ENCODE assay signal across 8 cellular contexts in genomic region chr6:37791156-37791919, GRCh38. TPM values are rescaled to one million over a fixed set of nuclear protein-coding genes. Genes with fewer than 3 reads are reported as not detected.
DNase-seq lines count a peak whose midpoint lies in the region; ATAC-seq and TF ChIP-seq lines count a peak whose summit lies in the region.

No MANE protein-coding gene starts in this region.

- H3K79me1 ChIP-seq in H9 (ENCODE audit: insufficient read depth, low read depth, low read length, poor library complexity, severe bottlenecking): no peaks in the 10 kb centered on the region

- no peak overlapping the region for H3T11ph ChIP-seq in H9 (ENCODE audit: low read length)

- H3K27me3 Mint-ChIP-seq in H9 (ENCODE audit: low read depth): peaks cover 19% of the 10 kb centered on the region
- H3K27me3 Mint-ChIP-seq in stimulated activated naive CD8-positive, alpha-beta T cell treated with anti-CD3 and anti-CD28 coated beads, Interleukin-15, amount 100 ng/mL, for 72 hours: no peaks in the 10 kb centered on the region

- no peak overlapping the region for H2BK5ac ChIP-seq in H9 (ENCODE audit: insufficient read length, low read length)

- H3K23me2 ChIP-seq in H9 (ENCODE audit: insufficient read length, low read depth, low read length, poor library complexity, severe bottlenecking): no peaks in the 10 kb centered on the region

- no peak overlapping the region for H2BK120ac ChIP-seq in H9 (ENCODE audit: low read depth, low read length, poor library complexity, severe bottlenecking)

- no peak overlapping the region for H2AK5ac ChIP-seq in H9 (ENCODE audit: insufficient read length, low read length)

- peak overlapping the region; percentile 71 to 96 (median 91); a peak in 5 of 7 replicates for H3K27ac Mint-ChIP-seq in H9
- H3K27ac Mint-ChIP-seq in stimulated activated naive CD8-positive, alpha-beta T cell treated with anti-CD3 and anti-CD28 coated beads, Interleukin-15, amount 100 ng/mL, for 72 hours: no peak overlapping the region

- H3K4me1 ChIP-seq in H9 (ENCODE audit: insufficient read depth, low read length) (no peaks in the 10 kb centered on the region; the same call in 1 of the 2 replicates), Loucy (ENCODE audit: insufficient read depth, low read length, poor library complexity, severe bottlenecking) (peaks cover 3% of the 10 kb centered on the region), fibroblast of lung (ENCODE audit: control insufficient read depth, extremely low read depth, insufficient read depth, low read length) (peaks cover 13% of the 10 kb centered on the region)

- peak overlapping the region; percentile 21 for H3K18ac ChIP-seq in H9 (ENCODE audit: insufficient read length, low read depth, low read length)

- H3K14ac ChIP-seq in H9 (ENCODE audit: insufficient read depth, low read length): 0 out of 2 replicates have a peak overlapping the region, but pooled peaks have one; percentile 17

- peak; percentile 98 for DNase-seq in EL
- peak; percentile 97 for DNase-seq in H9
- DNase-seq in RPMI7951 (ENCODE audit: low read depth): peak; percentile 97
- peak; percentile 67 for DNase-seq in activated T-helper 1 cell treated with Interleukin-2 at 50 U/mL for 16 hours (ENCODE audit: low read depth)
- peak; percentile 96 to 97 for DNase-seq in fibroblast of lung (ENCODE audit: low read depth in 2 of 2)
- DNase-seq in stimulated activated naive CD8-positive, alpha-beta T cell treated with anti-CD3 and anti-CD28 coated beads, Interleukin-15, amount 100 ng/mL, for 72 hours: peak; percentile 80 to 91

- H3K23ac ChIP-seq in H9 (ENCODE audit: insufficient read length, low read depth, low read length): no peak overlapping the region

- H3K4me1 Mint-ChIP-seq in H9: peaks cover 21 to 24% of the 10 kb centered on the region in 2 experiments
- H3K4me1 Mint-ChIP-seq in stimulated activated naive CD8-positive, alpha-beta T cell treated with anti-CD3 and anti-CD28 coated beads, Interleukin-15, amount 100 ng/mL, for 72 hours: peaks cover 14% of the 10 kb centered on the region

- no peaks in the 10 kb centered on the region; a peak in 1 of 5 replicates for H3K9me3 Mint-ChIP-seq in H9
- H3K9me3 Mint-ChIP-seq in stimulated activated naive CD8-positive, alpha-beta T cell treated with anti-CD3 and anti-CD28 coated beads, Interleukin-15, amount 100 ng/mL, for 72 hours: no peaks in the 10 kb centered on the region

- H2BK15ac ChIP-seq in H9 (ENCODE audit: low read depth, low read length): no peak overlapping the region

- peak overlapping the region; percentile 28 for H3K4me2 ChIP-seq in H9 (ENCODE audit: insufficient read depth, insufficient read length, low read length)
- H3K4me2 ChIP-seq in Loucy (ENCODE audit: low read depth, low read length, poor library complexity, severe bottlenecking): peak overlapping the region; percentile 13
- H3K4me2 ChIP-seq in fibroblast of lung (ENCODE audit: extremely low read depth, insufficient read depth, low read length): peak overlapping the region; percentile 69
- no peak overlapping the region for H3K4me2 ChIP-seq in neural cell (ENCODE audit: low read length)

- peak; percentile 94 for TF ChIP-seq CTCF in H9 (conservative IDR thresholded peaks at IDR 0.05)
- TF ChIP-seq CTCF in Loucy (conservative IDR thresholded peaks at IDR 0.05; ENCODE audit: low read length): peak; percentile 97
- peak; percentile 91 to 92 for TF ChIP-seq CTCF in fibroblast of lung (conservative IDR thresholded peaks at IDR 0.05 in 1 of 2, IDR thresholded peaks at IDR 0.05 in 1 of 2; ENCODE audit: low read depth in 1 of 2, low read length in 2 of 2)
- TF ChIP-seq CTCF in neural cell (IDR thresholded peaks at IDR 0.05; ENCODE audit: poor library complexity, severe bottlenecking): peak; percentile 80

- no peaks in the 10 kb centered on the region for H3K79me2 ChIP-seq in H9 (ENCODE audit: insufficient read depth, low read length)
- no peaks in the 10 kb centered on the region for H3K79me2 ChIP-seq in Loucy (ENCODE audit: insufficient read depth, low read length)
- no peaks in the 10 kb centered on the region for H3K79me2 ChIP-seq in fibroblast of lung (ENCODE audit: control insufficient read depth, insufficient read depth, low read length)
- H3K79me2 ChIP-seq in neural cell (replicated peaks; ENCODE audit: insufficient read depth, low read length): no peaks in the 10 kb centered on the region

- H3K36me3 Mint-ChIP-seq in H9 (ENCODE audit: insufficient read depth in 1 of 3, low read depth in 3 of 3): no peaks in the 10 kb centered on the region

- no peaks in the 10 kb centered on the region for H4K20me1 ChIP-seq in H9 (ENCODE audit: control insufficient read depth, insufficient read depth, insufficient read length)
- no peaks in the 10 kb centered on the region for H4K20me1 ChIP-seq in Loucy (ENCODE audit: insufficient read depth, low read length, poor library complexity, severe bottlenecking)
- no peaks in the 10 kb centered on the region for H4K20me1 ChIP-seq in fibroblast of lung (ENCODE audit: control insufficient read depth, extremely low read depth, insufficient read depth, low read length)
- H4K20me1 ChIP-seq in neural cell (ENCODE audit: insufficient read depth): no peaks in the 10 kb centered on the region

- no peak for TF ChIP-seq EP300 in neural cell (conservative IDR thresholded peaks at IDR 0.05; ENCODE audit: poor library complexity, severe bottlenecking)

- H2AFZ ChIP-seq in H9 (ENCODE audit: low read length) (no peak overlapping the region), Loucy (ENCODE audit: low read length) (no peak overlapping the region), fibroblast of lung (ENCODE audit: low read length) (peak overlapping the region; percentile 25), neural cell (ENCODE audit: low read depth, low read length) (no peak overlapping the region)

- peak; percentile 100 for ATAC-seq in stimulated activated naive CD8-positive, alpha-beta T cell treated with anti-CD3 and anti-CD28 coated beads, Interleukin-15, amount 100 ng/mL, for 72 hours

- peak overlapping the region; percentile 5 to 34; a peak in 2 of 5 replicates for H3K4me3 Mint-ChIP-seq in H9
- no peak overlapping the region for H3K4me3 Mint-ChIP-seq in stimulated activated naive CD8-positive, alpha-beta T cell treated with anti-CD3 and anti-CD28 coated beads, Interleukin-15, amount 100 ng/mL, for 72 hours

- H4K8ac ChIP-seq in H9 (replicated peaks; ENCODE audit: insufficient read length, low read depth, low read length): no peak overlapping the region

- H3K9ac ChIP-seq in H9 (ENCODE audit: extremely low read depth, insufficient read length, low read length) (no peak overlapping the region), Loucy (ENCODE audit: low read depth, low read length, poor library complexity, severe bottlenecking) (no peak overlapping the region), fibroblast of lung (ENCODE audit: insufficient read depth, low read length) (no peak overlapping the region), neural cell (ENCODE audit: low read length) (no peak overlapping the region)

- no peak overlapping the region for H2BK12ac ChIP-seq in H9 (ENCODE audit: insufficient read length, low read depth, low read length)

- H3K36me3 ChIP-seq in Loucy (ENCODE audit: insufficient read depth, low read length) (no peaks in the 10 kb centered on the region), fibroblast of lung (ENCODE audit: control insufficient read depth, insufficient read depth, low read length) (no peaks in the 10 kb centered on the region), neural cell (ENCODE audit: insufficient read depth, low read length) (no peaks in the 10 kb centered on the region)

- H3K9me2 ChIP-seq in Loucy (replicated peaks; ENCODE audit: low read depth, low read length): no peaks in the 10 kb centered on the region
- no peaks in the 10 kb centered on the region for H3K9me2 ChIP-seq in neural cell (ENCODE audit: insufficient read depth, low read length)

- H3K9me3 ChIP-seq in H9 (ENCODE audit: control insufficient read depth, low read depth, low read length) (no peaks in the 10 kb centered on the region), Loucy (ENCODE audit: insufficient read depth, low read depth, low read length) (no peaks in the 10 kb centered on the region), fibroblast of lung (ENCODE audit: control insufficient read depth, insufficient read depth, low read depth, low read length) (no peaks in the 10 kb centered on the region), neural cell (ENCODE audit: low read length) (no peaks in the 10 kb centered on the region)

- H2BK20ac ChIP-seq in H9 (ENCODE audit: low read depth, low read length, poor library complexity, severe bottlenecking): no peak overlapping the region

- H3K27ac ChIP-seq in H9 (ENCODE audit: insufficient read length, low read depth, low read length) (no peak overlapping the region), fibroblast of lung (ENCODE audit: insufficient read depth, low read length) (no peak overlapping the region), neural cell (ENCODE audit: low read length) (no peak overlapping the region)

- TF ChIP-seq RAD21 in neural cell (conservative IDR thresholded peaks at IDR 0.05): peak; percentile 72

- no peak overlapping the region for H3K4ac ChIP-seq in H9 (ENCODE audit: low read depth, low read length)

- no peak overlapping the region for H4K5ac ChIP-seq in H9 (ENCODE audit: insufficient read length, low read depth, low read length)

- H3F3A ChIP-seq in Loucy (ENCODE audit: low read depth) (no peaks in the 10 kb centered on the region), neural cell (ENCODE audit: insufficient read depth, low read length, poor library complexity, severe bottlenecking) (no peaks in the 10 kb centered on the region)

- no CpG with 5 or more reads among the region's 10 CpGs for whole genome bisulfite sequencing in H9 (ENCODE audit: extremely low coverage, insufficient read length, low lambda C conversion rate)

- H3K56ac ChIP-seq in H9 (ENCODE audit: insufficient read length, low read depth, low read length): no peak overlapping the region

- H3K4me3 ChIP-seq in Loucy (ENCODE audit: low read length, poor library complexity, severe bottlenecking): no peak overlapping the region
- no peak overlapping the region for H3K4me3 ChIP-seq in fibroblast of lung (replicated peaks in 1 of 4; ENCODE audit: control extremely low read depth in 1 of 4, insufficient read depth in 1 of 4, low read depth in 3 of 4, low read length in 4 of 4)
- no peak overlapping the region for H3K4me3 ChIP-seq in neural cell (ENCODE audit: low read length)

- H4K91ac ChIP-seq in H9 (ENCODE audit: insufficient read length, low read depth, low read length): no peak overlapping the region

- H3K27me3 ChIP-seq in H9 (ENCODE audit: insufficient read depth, low read length) (0 out of 2 replicates have a peak, but pooled peaks cover 2% of the 10 kb centered on the region), Loucy (ENCODE audit: insufficient read depth, low read length, poor library complexity, severe bottlenecking) (no peaks in the 10 kb centered on the region), fibroblast of lung (ENCODE audit: control insufficient read depth, insufficient read depth, low read length) (no peaks in the 10 kb centered on the region), neural cell (ENCODE audit: insufficient read depth, low read depth, low read length) (no peaks in the 10 kb centered on the region)

RNA-seq across cellular contexts. Expression of gene ZFAND3, which starts 28.2 kb away (rescaled TPM):
- 56.7 and 57.7 TPM in 2 replicates for total RNA-seq in H9 (2021)
- total RNA-seq in RPMI7951 (2014; rRNA removed; shearing (Covaris generic)): 9.5 and 11.5 TPM in 2 replicates
- 25.4 and 40.8 TPM in 2 replicates for total RNA-seq in fibroblast of lung
- polyA plus RNA-seq in fibroblast of lung: 18.4 and 21.5 TPM in 2 replicates
- polyA plus RNA-seq in fibroblast of lung (2012): 99.2 and 121 TPM in 2 replicates
- 42.9 and 65.8 TPM in 2 replicates for polyA minus RNA-seq in fibroblast of lung (ENCODE audit: low replicate concordance)
- polyA plus RNA-seq in neural cell: 19.7 and 27.1 TPM in 2 replicates
- polyA minus RNA-seq in neural cell: 37.0 and 39.6 TPM in 2 replicates

Comparison
In these comparisons a context has a peak if more than half of its experiments do, and no peak if none do; other contexts are left out.
1. H3K27ac Mint-ChIP-seq: peak in H9 (3 of 3); none in stimulated activated naive CD8-positive, alpha-beta T cell treated with anti-CD3 and anti-CD28 coated beads, Interleukin-15, amount 100 ng/mL, for 72 hours (0 of 2).
2. H3K4me3 Mint-ChIP-seq: peak in H9 (2 of 2); none in stimulated activated naive CD8-positive, alpha-beta T cell treated with anti-CD3 and anti-CD28 coated beads, Interleukin-15, amount 100 ng/mL, for 72 hours (0 of 2).
3. Peak in every context shown above with its lines, with median percentiles within 50 percentile points of each other: DNase-seq and CTCF ChIP-seq.